In genomic region chr15:77768107-77768506, GRCh38 we compare ENCODE assay signal across 1 cellular context.
TF ChIP-seq lines count a peak whose summit lies in the region.

No MANE protein-coding gene starts in this region.

TF ChIP-seq in GM23338, 12 proteins besides CTCF, POLR2A, EP300 and RAD21 (continued from another document):
- TF ChIP-seq ZNF462 (CRISPR knock-in tag; IDR thresholded peaks at IDR 0.05): no peak
